1 cellular context compared by ENCODE assay signal in the genomic region with DNA sequence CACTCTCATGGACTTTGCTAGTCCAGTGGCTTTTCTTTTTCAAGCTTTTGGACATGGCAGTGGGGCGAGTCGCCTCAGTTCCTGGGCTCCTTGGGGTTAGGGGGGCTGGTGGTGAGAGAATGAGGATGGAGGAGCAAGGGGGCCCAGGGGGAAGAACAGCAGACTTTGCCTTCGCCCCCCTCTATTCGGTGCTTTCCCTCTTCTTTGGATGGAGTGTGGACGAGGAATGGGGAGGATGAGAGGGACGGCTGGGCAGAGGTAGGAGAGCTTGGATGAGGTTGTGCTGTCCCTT.
TF ChIP-seq lines count a peak whose summit lies in the region.

No MANE protein-coding gene starts in this region.

TF ChIP-seq in HepG2, 621 proteins besides CTCF, POLR2A, EP300 and RAD21 (continued from another document and continues in another):
- TF ChIP-seq, protein P1, sequence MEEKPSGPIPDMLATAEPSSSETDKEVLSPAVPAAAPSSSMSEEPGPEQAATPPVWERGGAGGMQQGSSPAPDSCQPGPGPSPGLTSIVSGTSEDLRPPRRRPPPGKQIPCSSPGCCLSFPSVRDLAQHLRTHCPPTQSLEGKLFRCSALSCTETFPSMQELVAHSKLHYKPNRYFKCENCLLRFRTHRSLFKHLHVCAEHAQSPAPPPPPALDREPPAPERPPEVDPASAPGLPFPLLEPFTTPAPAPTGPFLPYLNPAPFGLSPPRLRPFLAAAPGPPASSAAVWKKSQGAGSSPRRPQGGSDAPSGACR (CRISPR knock-in tag; IDR thresholded peaks at IDR 0.05) = peak; percentile 67; the same call in 1 of the 2 replicates
- TF ChIP-seq YEATS4 (CRISPR knock-in tag; IDR thresholded peaks at IDR 0.05; ENCODE audit: borderline replicate concordance) = no peak
- no peak for TF ChIP-seq MTA3 (CRISPR knock-in tag; IDR thresholded peaks at IDR 0.05)
- TF ChIP-seq, protein P2, sequence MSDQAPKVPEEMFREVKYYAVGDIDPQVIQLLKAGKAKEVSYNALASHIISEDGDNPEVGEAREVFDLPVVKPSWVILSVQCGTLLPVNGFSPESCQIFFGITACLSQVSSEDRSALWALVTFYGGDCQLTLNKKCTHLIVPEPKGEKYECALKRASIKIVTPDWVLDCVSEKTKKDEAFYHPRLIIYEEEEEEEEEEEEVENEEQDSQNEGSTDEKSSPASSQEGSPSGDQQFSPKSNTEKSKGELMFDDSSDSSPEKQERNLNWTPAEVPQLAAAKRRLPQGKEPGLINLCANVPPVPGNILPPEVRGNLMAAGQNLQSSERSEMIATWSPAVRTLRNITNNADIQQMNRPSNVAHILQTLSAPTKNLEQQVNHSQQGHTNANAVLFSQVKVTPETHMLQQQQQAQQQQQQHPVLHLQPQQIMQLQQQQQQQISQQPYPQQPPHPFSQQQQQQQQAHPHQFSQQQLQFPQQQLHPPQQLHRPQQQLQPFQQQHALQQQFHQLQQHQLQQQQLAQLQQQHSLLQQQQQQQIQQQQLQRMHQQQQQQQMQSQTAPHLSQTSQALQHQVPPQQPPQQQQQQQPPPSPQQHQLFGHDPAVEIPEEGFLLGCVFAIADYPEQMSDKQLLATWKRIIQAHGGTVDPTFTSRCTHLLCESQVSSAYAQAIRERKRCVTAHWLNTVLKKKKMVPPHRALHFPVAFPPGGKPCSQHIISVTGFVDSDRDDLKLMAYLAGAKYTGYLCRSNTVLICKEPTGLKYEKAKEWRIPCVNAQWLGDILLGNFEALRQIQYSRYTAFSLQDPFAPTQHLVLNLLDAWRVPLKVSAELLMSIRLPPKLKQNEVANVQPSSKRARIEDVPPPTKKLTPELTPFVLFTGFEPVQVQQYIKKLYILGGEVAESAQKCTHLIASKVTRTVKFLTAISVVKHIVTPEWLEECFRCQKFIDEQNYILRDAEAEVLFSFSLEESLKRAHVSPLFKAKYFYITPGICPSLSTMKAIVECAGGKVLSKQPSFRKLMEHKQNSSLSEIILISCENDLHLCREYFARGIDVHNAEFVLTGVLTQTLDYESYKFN (CRISPR knock-in tag; conservative IDR thresholded peaks at IDR 0.05) = no peak
- TF ChIP-seq NFATC3 (CRISPR knock-in tag; IDR thresholded peaks at IDR 0.05) = no peak
- no peak for TF ChIP-seq ZNF644 (CRISPR knock-in tag; IDR thresholded peaks at IDR 0.05; ENCODE audit: low read depth)
- no peak for TF ChIP-seq KDM1A (CRISPR knock-in tag; IDR thresholded peaks at IDR 0.05)
- TF ChIP-seq ZNF761 (CRISPR knock-in tag; conservative IDR thresholded peaks at IDR 0.05) = 0 out of 2 replicates have a peak, but pooled peaks have one; percentile 4
- TF ChIP-seq, protein P3, sequence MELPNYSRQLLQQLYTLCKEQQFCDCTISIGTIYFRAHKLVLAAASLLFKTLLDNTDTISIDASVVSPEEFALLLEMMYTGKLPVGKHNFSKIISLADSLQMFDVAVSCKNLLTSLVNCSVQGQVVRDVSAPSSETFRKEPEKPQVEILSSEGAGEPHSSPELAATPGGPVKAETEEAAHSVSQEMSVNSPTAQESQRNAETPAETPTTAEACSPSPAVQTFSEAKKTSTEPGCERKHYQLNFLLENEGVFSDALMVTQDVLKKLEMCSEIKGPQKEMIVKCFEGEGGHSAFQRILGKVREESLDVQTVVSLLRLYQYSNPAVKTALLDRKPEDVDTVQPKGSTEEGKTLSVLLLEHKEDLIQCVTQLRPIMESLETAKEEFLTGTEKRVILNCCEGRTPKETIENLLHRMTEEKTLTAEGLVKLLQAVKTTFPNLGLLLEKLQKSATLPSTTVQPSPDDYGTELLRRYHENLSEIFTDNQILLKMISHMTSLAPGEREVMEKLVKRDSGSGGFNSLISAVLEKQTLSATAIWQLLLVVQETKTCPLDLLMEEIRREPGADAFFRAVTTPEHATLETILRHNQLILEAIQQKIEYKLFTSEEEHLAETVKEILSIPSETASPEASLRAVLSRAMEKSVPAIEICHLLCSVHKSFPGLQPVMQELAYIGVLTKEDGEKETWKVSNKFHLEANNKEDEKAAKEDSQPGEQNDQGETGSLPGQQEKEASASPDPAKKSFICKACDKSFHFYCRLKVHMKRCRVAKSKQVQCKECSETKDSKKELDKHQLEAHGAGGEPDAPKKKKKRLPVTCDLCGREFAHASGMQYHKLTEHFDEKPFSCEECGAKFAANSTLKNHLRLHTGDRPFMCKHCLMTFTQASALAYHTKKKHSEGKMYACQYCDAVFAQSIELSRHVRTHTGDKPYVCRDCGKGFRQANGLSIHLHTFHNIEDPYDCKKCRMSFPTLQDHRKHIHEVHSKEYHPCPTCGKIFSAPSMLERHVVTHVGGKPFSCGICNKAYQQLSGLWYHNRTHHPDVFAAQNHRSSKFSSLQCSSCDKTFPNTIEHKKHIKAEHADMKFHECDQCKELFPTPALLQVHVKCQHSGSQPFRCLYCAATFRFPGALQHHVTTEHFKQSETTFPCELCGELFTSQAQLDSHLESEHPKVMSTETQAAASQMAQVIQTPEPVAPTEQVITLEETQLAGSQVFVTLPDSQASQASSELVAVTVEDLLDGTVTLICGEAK (IDR thresholded peaks at IDR 0.05) = no peak
- TF ChIP-seq, protein P3 (CRISPR knock-in tag; IDR thresholded peaks at IDR 0.05) = no peak
- TF ChIP-seq, protein P4, sequence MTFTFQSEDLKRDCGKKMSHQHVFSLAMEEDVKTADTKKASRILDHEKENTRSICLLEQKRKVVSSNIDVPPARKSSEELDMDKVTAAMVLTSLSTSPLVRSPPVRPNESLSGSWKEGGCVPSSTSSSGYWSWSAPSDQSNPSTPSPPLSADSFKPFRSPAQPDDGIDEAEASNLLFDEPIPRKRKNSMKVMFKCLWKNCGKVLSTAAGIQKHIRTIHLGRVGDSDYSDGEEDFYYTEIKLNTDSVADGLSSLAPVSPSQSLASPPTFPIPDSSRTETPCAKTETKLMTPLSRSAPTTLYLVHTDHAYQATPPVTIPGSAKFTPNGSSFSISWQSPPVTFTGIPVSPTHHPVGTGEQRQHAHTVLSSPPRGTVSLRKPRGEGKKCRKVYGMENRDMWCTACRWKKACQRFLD (CRISPR knock-in tag; IDR thresholded peaks at IDR 0.05; ENCODE audit: borderline replicate concordance) = no peak
- 0 out of 2 replicates have a peak, but pooled peaks have one; percentile 4 for TF ChIP-seq ZNF546 (CRISPR knock-in tag; conservative IDR thresholded peaks at IDR 0.05)
- TF ChIP-seq, protein P5, sequence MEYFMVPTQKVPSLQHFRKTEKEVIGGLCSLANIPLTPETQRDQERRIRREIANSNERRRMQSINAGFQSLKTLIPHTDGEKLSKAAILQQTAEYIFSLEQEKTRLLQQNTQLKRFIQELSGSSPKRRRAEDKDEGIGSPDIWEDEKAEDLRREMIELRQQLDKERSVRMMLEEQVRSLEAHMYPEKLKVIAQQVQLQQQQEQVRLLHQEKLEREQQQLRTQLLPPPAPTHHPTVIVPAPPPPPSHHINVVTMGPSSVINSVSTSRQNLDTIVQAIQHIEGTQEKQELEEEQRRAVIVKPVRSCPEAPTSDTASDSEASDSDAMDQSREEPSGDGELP (IDR thresholded peaks at IDR 0.05; ENCODE audit: borderline replicate concordance, low read depth) = 0 out of 2 replicates have a peak, but pooled peaks have one; percentile 17
- TF ChIP-seq ZNF12 (CRISPR knock-in tag; IDR thresholded peaks at IDR 0.05) = no peak
- TF ChIP-seq STAG1 (CRISPR knock-in tag; IDR thresholded peaks at IDR 0.05) = no peak
- TF ChIP-seq, protein P6, sequence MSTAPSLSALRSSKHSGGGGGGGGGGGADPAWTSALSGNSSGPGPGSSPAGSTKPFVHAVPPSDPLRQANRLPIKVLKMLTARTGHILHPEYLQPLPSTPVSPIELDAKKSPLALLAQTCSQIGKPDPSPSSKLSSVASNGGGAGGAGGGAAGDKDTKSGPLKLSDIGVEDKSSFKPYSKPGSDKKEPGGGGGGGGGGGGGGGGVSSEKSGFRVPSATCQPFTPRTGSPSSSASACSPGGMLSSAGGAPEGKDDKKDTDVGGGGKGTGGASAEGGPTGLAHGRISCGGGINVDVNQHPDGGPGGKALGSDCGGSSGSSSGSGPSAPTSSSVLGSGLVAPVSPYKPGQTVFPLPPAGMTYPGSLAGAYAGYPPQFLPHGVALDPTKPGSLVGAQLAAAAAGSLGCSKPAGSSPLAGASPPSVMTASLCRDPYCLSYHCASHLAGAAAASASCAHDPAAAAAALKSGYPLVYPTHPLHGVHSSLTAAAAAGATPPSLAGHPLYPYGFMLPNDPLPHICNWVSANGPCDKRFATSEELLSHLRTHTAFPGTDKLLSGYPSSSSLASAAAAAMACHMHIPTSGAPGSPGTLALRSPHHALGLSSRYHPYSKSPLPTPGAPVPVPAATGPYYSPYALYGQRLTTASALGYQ (CRISPR knock-in tag; IDR thresholded peaks at IDR 0.05) = no peak
- no peak for TF ChIP-seq GPN1 (CRISPR knock-in tag; IDR thresholded peaks at IDR 0.05; ENCODE audit: borderline replicate concordance)
- 0 out of 2 replicates have a peak, but pooled peaks have one; percentile 7 for TF ChIP-seq POLR2AphosphoS5 (IDR thresholded peaks at IDR 0.05; ENCODE audit: low read depth, low read length)
- no peak for TF ChIP-seq MAF1 (CRISPR knock-in tag; IDR thresholded peaks at IDR 0.05; ENCODE audit: borderline replicate concordance)
- no peak for TF ChIP-seq MXI1 (IDR thresholded peaks at IDR 0.05; ENCODE audit: borderline replicate concordance, low read depth, low read length)
- no peak for TF ChIP-seq ZNF747 (CRISPR knock-in tag; IDR thresholded peaks at IDR 0.05; ENCODE audit: borderline replicate concordance)
- TF ChIP-seq, protein P7, sequence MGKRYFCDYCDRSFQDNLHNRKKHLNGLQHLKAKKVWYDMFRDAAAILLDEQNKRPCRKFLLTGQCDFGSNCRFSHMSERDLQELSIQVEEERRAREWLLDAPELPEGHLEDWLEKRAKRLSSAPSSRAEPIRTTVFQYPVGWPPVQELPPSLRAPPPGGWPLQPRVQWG (CRISPR knock-in tag; IDR thresholded peaks at IDR 0.05; ENCODE audit: borderline replicate concordance, low read depth) = no peak
- TF ChIP-seq, protein P8, sequence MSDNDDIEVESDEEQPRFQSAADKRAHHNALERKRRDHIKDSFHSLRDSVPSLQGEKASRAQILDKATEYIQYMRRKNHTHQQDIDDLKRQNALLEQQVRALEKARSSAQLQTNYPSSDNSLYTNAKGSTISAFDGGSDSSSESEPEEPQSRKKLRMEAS (IDR thresholded peaks at IDR 0.05) = peak; percentile 1; the same call in 1 of the 2 replicates
- no peak for TF ChIP-seq ZNF841 (CRISPR knock-in tag; IDR thresholded peaks at IDR 0.05; ENCODE audit: borderline replicate concordance)
- TF ChIP-seq, protein P9, sequence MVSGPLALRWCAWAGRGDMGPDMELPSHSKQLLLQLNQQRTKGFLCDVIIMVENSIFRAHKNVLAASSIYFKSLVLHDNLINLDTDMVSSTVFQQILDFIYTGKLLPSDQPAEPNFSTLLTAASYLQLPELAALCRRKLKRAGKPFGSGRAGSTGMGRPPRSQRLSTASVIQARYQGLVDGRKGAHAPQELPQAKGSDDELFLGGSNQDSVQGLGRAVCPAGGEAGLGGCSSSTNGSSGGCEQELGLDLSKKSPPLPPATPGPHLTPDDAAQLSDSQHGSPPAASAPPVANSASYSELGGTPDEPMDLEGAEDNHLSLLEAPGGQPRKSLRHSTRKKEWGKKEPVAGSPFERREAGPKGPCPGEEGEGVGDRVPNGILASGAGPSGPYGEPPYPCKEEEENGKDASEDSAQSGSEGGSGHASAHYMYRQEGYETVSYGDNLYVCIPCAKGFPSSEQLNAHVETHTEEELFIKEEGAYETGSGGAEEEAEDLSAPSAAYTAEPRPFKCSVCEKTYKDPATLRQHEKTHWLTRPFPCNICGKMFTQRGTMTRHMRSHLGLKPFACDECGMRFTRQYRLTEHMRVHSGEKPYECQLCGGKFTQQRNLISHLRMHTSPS (CRISPR knock-in tag; IDR thresholded peaks at IDR 0.05; ENCODE audit: low read depth) = no peak
- TF ChIP-seq, protein P10, sequence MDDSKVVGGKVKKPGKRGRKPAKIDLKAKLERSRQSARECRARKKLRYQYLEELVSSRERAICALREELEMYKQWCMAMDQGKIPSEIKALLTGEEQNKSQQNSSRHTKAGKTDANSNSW (CRISPR knock-in tag; IDR thresholded peaks at IDR 0.05; ENCODE audit: borderline replicate concordance) = no peak
- TF ChIP-seq ISL2 (CRISPR knock-in tag; IDR thresholded peaks at IDR 0.05) = no peak
- TF ChIP-seq ZNF773 (CRISPR knock-in tag; IDR thresholded peaks at IDR 0.05; ENCODE audit: borderline replicate concordance) = no peak
- no peak for TF ChIP-seq ATM (IDR thresholded peaks at IDR 0.05; ENCODE audit: borderline replicate concordance)
- TF ChIP-seq ZNF230 (CRISPR knock-in tag; IDR thresholded peaks at IDR 0.05) = no peak
- TF ChIP-seq NR2F2 (IDR thresholded peaks at IDR 0.05; ENCODE audit: borderline replicate concordance, low read depth) = 0 out of 2 replicates have a peak, but pooled peaks have one; percentile 2
- TF ChIP-seq BRCA1 (CRISPR knock-in tag; IDR thresholded peaks at IDR 0.05) = no peak
- TF ChIP-seq ZNF549 (CRISPR knock-in tag; IDR thresholded peaks at IDR 0.05) = no peak
